Comparison of ENCODE assay signal across 19 cellular contexts in the genomic region with DNA sequence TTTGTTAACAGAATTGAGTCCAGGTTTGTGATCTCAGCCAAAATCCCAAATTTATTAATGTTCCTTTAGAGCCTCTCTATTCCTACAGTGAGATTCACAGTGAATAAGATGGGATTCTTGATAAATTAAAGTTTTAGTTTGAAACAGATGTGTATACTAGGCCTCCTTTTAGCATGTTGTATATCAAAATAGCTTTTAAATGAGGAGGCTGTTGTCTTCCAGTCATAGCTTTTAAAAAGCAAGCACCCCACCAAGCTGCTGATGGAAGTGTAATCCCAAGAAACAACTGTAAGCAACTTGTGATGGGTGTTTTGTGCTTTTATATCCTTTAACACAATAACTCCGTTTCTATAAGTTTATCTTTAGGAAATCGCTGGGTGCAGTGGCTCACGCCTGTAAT. TPM values are rescaled to one million over a fixed set of nuclear protein-coding genes. Genes with fewer than 3 reads are reported as not detected.
DNase-seq lines count a peak whose midpoint lies in the region; FAIRE-seq and TF ChIP-seq lines count a peak whose summit lies in the region.
"Had no signal": no experiment of that assay in that cellular context is flagged by ENCODE, and none has a peak within 500 bp of the region (broad histone marks: within the 10 kb centered on the region; RNA-seq: fewer than 3 reads in every experiment).

No MANE protein-coding gene starts in this region.

- H3K79me2 ChIP-seq in ACC112 (ENCODE audit: control insufficient read depth, insufficient read depth, low read length, unreplicated experiment) = peaks cover 31% of the 10 kb centered on the region
- H3K79me2 ChIP-seq in osteoblast (ENCODE audit: insufficient read depth, low read length) = peaks cover 44% of the 10 kb centered on the region

- H2AFZ ChIP-seq in ACC112 (ENCODE audit: low read length, unreplicated experiment) (no peak overlapping the region), osteoblast (ENCODE audit: low read length) (peak overlapping the region; percentile 28)

- no peak for FAIRE-seq in GM19239 (lab: Jason Lieb, UNC)
- FAIRE-seq: GM12878 had no signal

- H3K27ac Mint-ChIP-seq in HFFc6 = peak overlapping the region; percentile 19
- H3K27ac Mint-ChIP-seq in chondrocyte (ENCODE audit: unreplicated experiment) = peak overlapping the region; percentile 60
- H3K27ac Mint-ChIP-seq in endothelial cell (ENCODE audit: unreplicated experiment) = no peak overlapping the region
- H3K27ac Mint-ChIP-seq: CD4-positive, CD25-positive, alpha-beta regulatory T cell had no signal

- no peaks in the 10 kb centered on the region for H4K20me1 ChIP-seq in osteoblast (ENCODE audit: insufficient read depth, low read length)

- peak overlapping the region; percentile 53 for H3K27ac ChIP-seq in ACC112 (ENCODE audit: low read depth, low read length)
- peak overlapping the region; percentile 72 for H3K27ac ChIP-seq in osteoblast (ENCODE audit: low read depth, low read length)

- no peak overlapping the region for H3K4me3 ChIP-seq in ACC112 (ENCODE audit: low read depth, low read length)
- no peak overlapping the region for H3K4me3 ChIP-seq in osteoblast (ENCODE audit: insufficient read depth, low read length)
- H3K4me3 ChIP-seq: GM12878, MG63 had no signal

- H3K36me3 Mint-ChIP-seq in HFFc6 (ENCODE audit: low read depth) (peaks cover 55% of the 10 kb centered on the region), chondrocyte (ENCODE audit: low read depth) (peaks cover 15% of the 10 kb centered on the region), endothelial cell (ENCODE audit: low read depth, unreplicated experiment) (peaks cover 44% of the 10 kb centered on the region)

- H3K9me3 Mint-ChIP-seq in HFFc6 (no peaks in the 10 kb centered on the region; the same call in 1 of the 2 replicates), chondrocyte (ENCODE audit: low read depth) (no peaks in the 10 kb centered on the region), endothelial cell (ENCODE audit: unreplicated experiment) (no peaks in the 10 kb centered on the region)

- H3K9me3 ChIP-seq in osteoblast (ENCODE audit: low read depth, low read length) = no peaks in the 10 kb centered on the region

- DNase-seq in HFFc6 (no peak), chondrocyte (ENCODE audit: low spot score) (no peak), osteoblast (ENCODE audit: insufficient read length, low spot score, missing footprints) (no peak), GM19239 (ENCODE audit: insufficient read length, low spot score) (no peak), endothelial cell (ENCODE audit: low spot score) (no peak), C1 segment of cervical spinal cord (lab: John Stamatoyannopoulos, UW) (no peak), inferior parietal cortex (ENCODE audit: extremely low spot score) (no peak)
- DNase-seq: 8988T; CD4-positive, CD25-positive, alpha-beta regulatory T cell; H7; Kasumi-1; NCI-H1048; NCI-H146; NCI-H2029; NCI-H510A treated with DMSO at 0.1 percent for 48 hours; NCI-H748 treated with DMSO at 0.1 percent for 48 hours had no signal

- peak overlapping the region; percentile 38 for H3K4me2 ChIP-seq in osteoblast (ENCODE audit: insufficient read depth, low read length)

- no peaks in the 10 kb centered on the region for H3K27me3 ChIP-seq in ACC112 (ENCODE audit: insufficient read depth, low read length)
- no peaks in the 10 kb centered on the region for H3K27me3 ChIP-seq in osteoblast (ENCODE audit: insufficient read depth, low read length)
- H3K27me3 ChIP-seq: MG63 had no signal

- peaks cover 15% of the 10 kb centered on the region; the same call in 1 of the 2 replicates for H3K36me3 ChIP-seq in ACC112 (ENCODE audit: insufficient read depth, low read length)
- peaks cover 23% of the 10 kb centered on the region for H3K36me3 ChIP-seq in osteoblast (ENCODE audit: insufficient read depth, low read length)

- TF ChIP-seq CTCF in HFFc6 (IDR thresholded peaks at IDR 0.05) (no peak), chondrocyte (IDR thresholded peaks at IDR 0.05) (no peak), osteoblast (IDR thresholded peaks at IDR 0.05; ENCODE audit: extremely low read depth, low read depth, low read length) (no peak), endothelial cell (IDR thresholded peaks at IDR 0.05; ENCODE audit: unreplicated experiment) (no peak)

- no peaks in the 10 kb centered on the region for H3K27me3 Mint-ChIP-seq in HFFc6 (ENCODE audit: insufficient read depth)
- H3K27me3 Mint-ChIP-seq in chondrocyte (ENCODE audit: low read depth) = no peaks in the 10 kb centered on the region
- peaks cover 4% of the 10 kb centered on the region for H3K27me3 Mint-ChIP-seq in endothelial cell (ENCODE audit: unreplicated experiment)
- H3K27me3 Mint-ChIP-seq: CD4-positive, CD25-positive, alpha-beta regulatory T cell had no signal

- no peak overlapping the region for H3K4me3 Mint-ChIP-seq in HFFc6
- no peak overlapping the region for H3K4me3 Mint-ChIP-seq in chondrocyte (ENCODE audit: unreplicated experiment)
- H3K4me3 Mint-ChIP-seq in endothelial cell (ENCODE audit: unreplicated experiment) = no peak overlapping the region
- H3K4me3 Mint-ChIP-seq: CD4-positive, CD25-positive, alpha-beta regulatory T cell had no signal

- H3K4me1 Mint-ChIP-seq in HFFc6 (ENCODE audit: low read depth) (peaks cover 49% of the 10 kb centered on the region), chondrocyte (ENCODE audit: low read depth) (peaks cover 42% of the 10 kb centered on the region), endothelial cell (ENCODE audit: unreplicated experiment) (peaks cover 4% of the 10 kb centered on the region)

- H3K4me1 ChIP-seq in ACC112 (ENCODE audit: control insufficient read depth, insufficient read depth, low read length, unreplicated experiment) (peaks cover 33% of the 10 kb centered on the region), osteoblast (ENCODE audit: insufficient read depth, low read length) (peaks cover 44% of the 10 kb centered on the region)

RNA-seq across cellular contexts. Expression of a gene that starts 7.0 kb away (rescaled TPM):
- 10 to 100 TPM; 34.9 to 46.3 (median 42.1) TPM for total RNA-seq in HFFc6 (2021; fragmentation: NEBNext Ultra II Directional; extraction: Animal tissue kit (Norgen Biotek cat#: 25700))
- total RNA-seq in chondrocyte (31.6 to 35.2 TPM (median 31.9 TPM) in 3 replicates), osteoblast (6.2 and 7.2 TPM in 2 replicates), endothelial cell (ENCODE audit: unreplicated experiment) (29.9 TPM)

RNA-seq across cellular contexts. Expression of a gene that starts 7.0 kb away (rescaled TPM):
- 1 to 10 TPM; 5.2 to 7.0 (median 6.1) TPM for total RNA-seq in HFFc6 (2021; fragmentation: NEBNext Ultra II Directional; extraction: Animal tissue kit (Norgen Biotek cat#: 25700))
- total RNA-seq in chondrocyte (15.3 to 17.1 TPM (median 15.4 TPM) in 3 replicates), osteoblast (33.7 and 35.1 TPM in 2 replicates), endothelial cell (ENCODE audit: unreplicated experiment) (13.8 TPM)
